ENCODE assay signal across 19 cellular contexts in the genomic region with DNA sequence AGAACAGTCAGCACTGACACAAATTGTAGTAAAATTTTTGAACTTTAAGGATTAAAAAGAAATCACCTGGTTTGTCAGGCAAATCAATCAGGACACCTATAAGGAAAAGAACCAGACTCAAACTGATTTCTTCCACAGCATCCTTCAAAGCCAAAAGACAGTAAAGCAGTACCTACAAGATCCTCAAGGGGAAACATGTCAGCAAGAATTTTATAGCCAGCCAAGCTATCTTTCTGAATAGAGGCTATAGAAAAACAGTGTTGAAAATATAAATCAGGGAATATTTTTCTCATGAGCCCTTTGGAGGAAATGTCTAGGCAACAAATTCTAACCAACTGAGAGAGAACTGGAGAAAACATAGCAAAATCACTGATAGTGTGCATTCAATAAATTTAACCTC.
DNase-seq lines count a peak whose midpoint lies in the region; ATAC-seq and TF ChIP-seq lines count a peak whose summit lies in the region.
"Had no signal": no experiment of that assay in that cellular context is flagged by ENCODE, and none has a peak within 500 bp of the region (broad histone marks: within the 10 kb centered on the region; RNA-seq: fewer than 3 reads in every experiment).

No MANE protein-coding gene starts in this region.

- H2AFZ ChIP-seq in Loucy (ENCODE audit: low read length) (no peak overlapping the region), neural cell (ENCODE audit: low read depth, low read length) (no peak overlapping the region)

- H3K4me1 Mint-ChIP-seq in endothelial cell (ENCODE audit: unreplicated experiment): no peaks in the 10 kb centered on the region
- H3K4me1 Mint-ChIP-seq in activated CD4-positive, alpha-beta T cell treated with anti-CD3 and anti-CD28 coated beads for 36 hours: no peaks in the 10 kb centered on the region
- H3K4me1 Mint-ChIP-seq: CD4-positive, alpha-beta memory T cell had no signal

- DNase-seq in GM12865 (ENCODE audit: low read depth): no peak
- DNase-seq in endothelial cell (ENCODE audit: low spot score): no peak
- no peak for DNase-seq in activated CD4-positive, alpha-beta T cell treated with anti-CD3 and anti-CD28 coated beads, Interleukin-2, amount 50 U/mL, for 4 hours
- DNase-seq in heart right ventricle: no peak
- no peak for DNase-seq in activated CD4-positive, alpha-beta T cell treated with anti-CD3 and anti-CD28 coated beads for 36 hours
- DNase-seq in cerebellar cortex (ENCODE audit: low spot score): no peak
- DNase-seq: Calu3; CD4-positive, alpha-beta memory T cell; DMS79; H7; NCI-H1417 treated with DMSO at 0.1 percent for 48 hours; NCI-H2029 treated with DMSO at 0.1 percent for 48 hours; NCI-H2171 treated with DMSO at 0.1 percent for 48 hours; NCI-H510A; NCI-H82 had no signal

- no peaks in the 10 kb centered on the region for H3K9me2 ChIP-seq in Loucy (replicated peaks; ENCODE audit: low read depth, low read length)
- H3K9me2 ChIP-seq in neural cell (ENCODE audit: insufficient read depth, low read length): no peaks in the 10 kb centered on the region

- POLR2A ChIA-PET in activated CD4-positive, alpha-beta T cell treated with anti-CD3 and anti-CD28 coated beads for 36 hours (lab: Charles Lee): no interaction called here

- TF ChIP-seq RAD21 in neural cell (conservative IDR thresholded peaks at IDR 0.05): no peak

- H4K20me1 ChIP-seq in Loucy (ENCODE audit: insufficient read depth, low read length, poor library complexity, severe bottlenecking) (no peaks in the 10 kb centered on the region), neural cell (ENCODE audit: insufficient read depth) (no peaks in the 10 kb centered on the region)

- TF ChIP-seq CTCF in GM12865 (IDR thresholded peaks at IDR 0.05; ENCODE audit: insufficient read depth, low read depth, low read length, missing control alignments) (peak; percentile 4), Loucy (conservative IDR thresholded peaks at IDR 0.05; ENCODE audit: low read length) (peak; percentile 30; the same call in 1 of the 2 replicates), endothelial cell (IDR thresholded peaks at IDR 0.05; ENCODE audit: unreplicated experiment) (peak; percentile 25), neural cell (IDR thresholded peaks at IDR 0.05; ENCODE audit: poor library complexity, severe bottlenecking) (peak; percentile 12), heart right ventricle (IDR thresholded peaks at IDR 0.05) (no peak)

- H3K27ac ChIP-seq in neural cell (ENCODE audit: low read length): no peak overlapping the region
- no peak overlapping the region for H3K27ac ChIP-seq in heart right ventricle

- H3K9me3 ChIP-seq in Loucy (ENCODE audit: insufficient read depth, low read depth, low read length): 0 out of 2 replicates have a peak, but pooled peaks cover 6% of the 10 kb centered on the region
- no peaks in the 10 kb centered on the region for H3K9me3 ChIP-seq in neural cell (ENCODE audit: low read length)
- peaks cover 0 to 15% (median 0%) of the 10 kb centered on the region in 11 donors for H3K9me3 ChIP-seq in heart right ventricle

- H3K4me3 Mint-ChIP-seq in endothelial cell (ENCODE audit: unreplicated experiment): no peak overlapping the region
- H3K4me3 Mint-ChIP-seq in activated CD4-positive, alpha-beta T cell treated with anti-CD3 and anti-CD28 coated beads for 36 hours: no peak overlapping the region
- H3K4me3 Mint-ChIP-seq: CD4-positive, alpha-beta memory T cell had no signal

- H3F3A ChIP-seq in Loucy (ENCODE audit: low read depth) (no peaks in the 10 kb centered on the region), neural cell (ENCODE audit: insufficient read depth, low read length, poor library complexity, severe bottlenecking) (no peaks in the 10 kb centered on the region)

- no peaks in the 10 kb centered on the region for H3K9me3 Mint-ChIP-seq in endothelial cell (ENCODE audit: unreplicated experiment)
- H3K9me3 Mint-ChIP-seq in activated CD4-positive, alpha-beta T cell treated with anti-CD3 and anti-CD28 coated beads for 36 hours (ENCODE audit: low read depth): peaks cover 3% of the 10 kb centered on the region

- H3K79me2 ChIP-seq in Loucy (ENCODE audit: insufficient read depth, low read length) (no peaks in the 10 kb centered on the region), neural cell (replicated peaks; ENCODE audit: insufficient read depth, low read length) (no peaks in the 10 kb centered on the region)

- H3K27me3 ChIP-seq in Loucy (ENCODE audit: insufficient read depth, low read length, poor library complexity, severe bottlenecking) (no peaks in the 10 kb centered on the region), neural cell (ENCODE audit: insufficient read depth, low read depth, low read length) (no peaks in the 10 kb centered on the region), heart right ventricle (no peaks in the 10 kb centered on the region)

- no peaks in the 10 kb centered on the region for H3K36me3 ChIP-seq in Loucy (ENCODE audit: insufficient read depth, low read length)
- H3K36me3 ChIP-seq in neural cell (ENCODE audit: insufficient read depth, low read length): no peaks in the 10 kb centered on the region
- H3K36me3 ChIP-seq in heart right ventricle: no peaks in the 10 kb centered on the region

- TF ChIP-seq EP300 in neural cell (conservative IDR thresholded peaks at IDR 0.05; ENCODE audit: poor library complexity, severe bottlenecking): no peak

- no peak for ATAC-seq in heart right ventricle
- ATAC-seq in activated CD4-positive, alpha-beta T cell treated with anti-CD3 and anti-CD28 coated beads for 36 hours: no peak
- ATAC-seq: Panc1, Right ventricle myocardium inferior had no signal

- CTCF ChIA-PET in activated CD4-positive, alpha-beta T cell treated with anti-CD3 and anti-CD28 coated beads for 36 hours (lab: Charles Lee): no interaction called here

- H3K4me1 ChIP-seq in Loucy (ENCODE audit: insufficient read depth, low read length, poor library complexity, severe bottlenecking) (peaks cover 3% of the 10 kb centered on the region), heart right ventricle (peaks cover 0 to 3% (median 0%) of the 10 kb centered on the region in 9 donors)

- no peak overlapping the region for H3K4me3 ChIP-seq in GM12865 (ENCODE audit: low read depth, low read length)
- no peak overlapping the region for H3K4me3 ChIP-seq in Loucy (ENCODE audit: low read length, poor library complexity, severe bottlenecking)
- no peak overlapping the region for H3K4me3 ChIP-seq in neural cell (ENCODE audit: low read length)
- no peak overlapping the region for H3K4me3 ChIP-seq in heart right ventricle

- intact Hi-C loops in heart right ventricle (cut with DNase I): no loop called here
- intact Hi-C loops in activated CD4-positive, alpha-beta T cell treated with anti-CD3 and anti-CD28 coated beads for 36 hours (cut with DNase I, micrococcal nuclease): no loop called here

- H3K27me3 Mint-ChIP-seq in endothelial cell (ENCODE audit: unreplicated experiment): peaks cover 2% of the 10 kb centered on the region
- no peaks in the 10 kb centered on the region for H3K27me3 Mint-ChIP-seq in activated CD4-positive, alpha-beta T cell treated with anti-CD3 and anti-CD28 coated beads for 36 hours
- H3K27me3 Mint-ChIP-seq: CD4-positive, alpha-beta memory T cell had no signal

- no peak overlapping the region for H3K27ac Mint-ChIP-seq in endothelial cell (ENCODE audit: unreplicated experiment)
- no peak overlapping the region for H3K27ac Mint-ChIP-seq in activated CD4-positive, alpha-beta T cell treated with anti-CD3 and anti-CD28 coated beads for 36 hours
- H3K27ac Mint-ChIP-seq: CD4-positive, alpha-beta memory T cell had no signal

- H3K9ac ChIP-seq in Loucy (ENCODE audit: low read depth, low read length, poor library complexity, severe bottlenecking) (no peak overlapping the region), neural cell (ENCODE audit: low read length) (no peak overlapping the region)

- H3K4me2 ChIP-seq in Loucy (ENCODE audit: low read depth, low read length, poor library complexity, severe bottlenecking) (no peak overlapping the region), neural cell (ENCODE audit: low read length) (no peak overlapping the region)

- no peaks in the 10 kb centered on the region for H3K36me3 Mint-ChIP-seq in endothelial cell (ENCODE audit: low read depth, unreplicated experiment)
- no peaks in the 10 kb centered on the region for H3K36me3 Mint-ChIP-seq in activated CD4-positive, alpha-beta T cell treated with anti-CD3 and anti-CD28 coated beads for 36 hours (ENCODE audit: low read depth)
- H3K36me3 Mint-ChIP-seq: CD4-positive, alpha-beta memory T cell had no signal

TF ChIP-seq in neural cell, 6 proteins besides CTCF, POLR2A, EP300 and RAD21:
- TF ChIP-seq POLR2AphosphoS5 (IDR thresholded peaks at IDR 0.05): no peak
- TF ChIP-seq, protein P1, sequence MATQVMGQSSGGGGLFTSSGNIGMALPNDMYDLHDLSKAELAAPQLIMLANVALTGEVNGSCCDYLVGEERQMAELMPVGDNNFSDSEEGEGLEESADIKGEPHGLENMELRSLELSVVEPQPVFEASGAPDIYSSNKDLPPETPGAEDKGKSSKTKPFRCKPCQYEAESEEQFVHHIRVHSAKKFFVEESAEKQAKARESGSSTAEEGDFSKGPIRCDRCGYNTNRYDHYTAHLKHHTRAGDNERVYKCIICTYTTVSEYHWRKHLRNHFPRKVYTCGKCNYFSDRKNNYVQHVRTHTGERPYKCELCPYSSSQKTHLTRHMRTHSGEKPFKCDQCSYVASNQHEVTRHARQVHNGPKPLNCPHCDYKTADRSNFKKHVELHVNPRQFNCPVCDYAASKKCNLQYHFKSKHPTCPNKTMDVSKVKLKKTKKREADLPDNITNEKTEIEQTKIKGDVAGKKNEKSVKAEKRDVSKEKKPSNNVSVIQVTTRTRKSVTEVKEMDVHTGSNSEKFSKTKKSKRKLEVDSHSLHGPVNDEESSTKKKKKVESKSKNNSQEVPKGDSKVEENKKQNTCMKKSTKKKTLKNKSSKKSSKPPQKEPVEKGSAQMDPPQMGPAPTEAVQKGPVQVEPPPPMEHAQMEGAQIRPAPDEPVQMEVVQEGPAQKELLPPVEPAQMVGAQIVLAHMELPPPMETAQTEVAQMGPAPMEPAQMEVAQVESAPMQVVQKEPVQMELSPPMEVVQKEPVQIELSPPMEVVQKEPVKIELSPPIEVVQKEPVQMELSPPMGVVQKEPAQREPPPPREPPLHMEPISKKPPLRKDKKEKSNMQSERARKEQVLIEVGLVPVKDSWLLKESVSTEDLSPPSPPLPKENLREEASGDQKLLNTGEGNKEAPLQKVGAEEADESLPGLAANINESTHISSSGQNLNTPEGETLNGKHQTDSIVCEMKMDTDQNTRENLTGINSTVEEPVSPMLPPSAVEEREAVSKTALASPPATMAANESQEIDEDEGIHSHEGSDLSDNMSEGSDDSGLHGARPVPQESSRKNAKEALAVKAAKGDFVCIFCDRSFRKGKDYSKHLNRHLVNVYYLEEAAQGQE (IDR thresholded peaks at IDR 0.05; ENCODE audit: borderline replicate concordance): no peak
- TF ChIP-seq MXI1 (conservative IDR thresholded peaks at IDR 0.05; ENCODE audit: poor library complexity, severe bottlenecking): no peak
- no peak for TF ChIP-seq TAF1 (IDR thresholded peaks at IDR 0.05; ENCODE audit: low read depth)
- no peak for TF ChIP-seq SMC3 (conservative IDR thresholded peaks at IDR 0.05; ENCODE audit: poor library complexity)
- TF ChIP-seq EZH2 (IDR thresholded peaks at IDR 0.05; ENCODE audit: borderline replicate concordance, insufficient read depth, low read length, poor library complexity, severe bottlenecking): no peak
TF ChIP-seq in neural cell: peak in this region for 0.

Comparison
In these comparisons a context has a peak if more than half of its experiments do, and no peak if none do; other contexts are left out.
1. CTCF ChIP-seq: peak in GM12865 (single experiment), Loucy (single experiment), endothelial cell (single experiment) and neural cell (single experiment); none in heart right ventricle (0 of 9).